Comparison of ENCODE assay signal across 15 cellular contexts in genomic region chr4:141002323-141002805, GRCh38.
A peak's percentile ranks its signal among the peaks of the same experiment; 100 is the strongest.
DNase-seq lines count a peak whose midpoint lies in the region; ATAC-seq and TF ChIP-seq lines count a peak whose summit lies in the region.
"Had no signal": no experiment of that assay in that cellular context is flagged by ENCODE, and none has a peak within 500 bp of the region (broad histone marks: within the 10 kb centered on the region; RNA-seq: fewer than 3 reads in every experiment).

No MANE protein-coding gene starts in this region.

- DNase-seq in EH (ENCODE audit: low read depth), result peak; percentile 84
- DNase-seq in WERI-Rb-1, result peak; percentile 53
- peak; percentile 9 for DNase-seq in glomerular visceral epithelial cell (ENCODE audit: extremely low spot score)
- DNase-seq in NCI-H526 (lab: John Stamatoyannopoulos, UW), result no peak
- DNase-seq in activated T-cell treated with anti-CD3 and anti-CD28 coated beads for 4 hours, result no peak
- DNase-seq: activated CD8-positive, alpha-beta T cell treated with anti-CD3 and anti-CD28 coated beads for 36 hours; activated naive CD4-positive, alpha-beta T cell treated with Interleukin-2 at 50 U/mL for 16 hours; BE2C; cortex of kidney; foreskin keratinocyte; NCI-H2107; PC-9 had no signal

- H3K9me3 ChIP-seq in WERI-Rb-1 (ENCODE audit: severe bottlenecking), result no peaks in the 10 kb centered on the region
- H3K9me3 ChIP-seq: BE2C had no signal

- no peaks in the 10 kb centered on the region for H3K27me3 ChIP-seq in WERI-Rb-1 (ENCODE audit: insufficient read depth, low read depth, severe bottlenecking)
- H3K27me3 ChIP-seq in rectal smooth muscle tissue (ENCODE audit: control insufficient read depth, insufficient read depth, low read length), result no peaks in the 10 kb centered on the region
- H3K27me3 ChIP-seq: BE2C, foreskin keratinocyte had no signal

- H3K4me1 ChIP-seq in rectal smooth muscle tissue (ENCODE audit: control insufficient read depth, insufficient read depth, low read length), result peaks cover 30% of the 10 kb centered on the region
- H3K4me1 ChIP-seq: BE2C, foreskin keratinocyte had no signal

- H3K4me3 ChIP-seq in WERI-Rb-1 (ENCODE audit: low read depth, low read length) (no peak overlapping the region), rectal smooth muscle tissue (ENCODE audit: low read length) (no peak overlapping the region)
- H3K4me3 ChIP-seq: PC-9 had no signal

- H3K36me3 ChIP-seq in WERI-Rb-1 (no peaks in the 10 kb centered on the region), rectal smooth muscle tissue (ENCODE audit: control insufficient read depth, insufficient read depth, low read length) (no peaks in the 10 kb centered on the region)
- H3K36me3 ChIP-seq: BE2C had no signal

- H3K9ac ChIP-seq in rectal smooth muscle tissue (ENCODE audit: low read length), result no peak overlapping the region

- TF ChIP-seq CTCF in WERI-Rb-1 (IDR thresholded peaks at IDR 0.05; ENCODE audit: low read depth, low read length), result no peak

- ATAC-seq in HG02981 (IDR thresholded peaks at IDR 0.05; ENCODE audit: unreplicated experiment), result no peak
- ATAC-seq in GM18520 (IDR thresholded peaks at IDR 0.05; ENCODE audit: unreplicated experiment), result no peak
- ATAC-seq: activated CD8-positive, alpha-beta T cell treated with anti-CD3 and anti-CD28 coated beads for 36 hours; foreskin keratinocyte had no signal

- H3K27ac ChIP-seq in WERI-Rb-1 (no peak overlapping the region), rectal smooth muscle tissue (ENCODE audit: low read depth, low read length) (peak overlapping the region; percentile 82)
- H3K27ac ChIP-seq: foreskin keratinocyte, PC-9 had no signal

Comparison
In these comparisons a context has a peak if more than half of its experiments do, and no peak if none do; other contexts are left out.
1. DNase-seq: peak in EH (single experiment), WERI-Rb-1 (single experiment) and glomerular visceral epithelial cell (single experiment); none in NCI-H526 (0 of 2) and activated T-cell treated with anti-CD3 and anti-CD28 coated beads for 4 hours (single experiment).